10 cellular contexts compared by ENCODE assay signal in the genomic region with DNA sequence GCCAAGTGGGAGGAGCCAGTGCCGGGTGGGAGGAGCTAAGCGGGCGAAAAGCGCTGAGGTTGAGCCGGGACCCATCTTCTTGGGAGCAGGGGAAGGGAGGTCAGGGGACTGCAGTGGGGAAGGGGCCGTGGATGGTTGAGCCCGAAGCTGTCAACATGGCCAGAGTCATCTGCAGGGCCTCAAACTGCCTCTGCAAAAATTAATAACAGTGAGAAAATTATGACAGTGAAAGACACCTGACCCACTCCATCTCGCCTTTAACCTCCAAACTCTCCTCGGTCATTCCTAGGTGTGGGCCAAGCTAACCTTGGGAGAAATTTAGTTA. TPM values are rescaled to one million over a fixed set of nuclear protein-coding genes. Genes with fewer than 3 reads are reported as not detected.
DNase-seq lines count a peak whose midpoint lies in the region; ATAC-seq, FAIRE-seq and TF ChIP-seq lines count a peak whose summit lies in the region.
"Had no signal": no experiment of that assay in that cellular context is flagged by ENCODE, and none has a peak within 500 bp of the region (broad histone marks: within the 10 kb centered on the region; RNA-seq: fewer than 3 reads in every experiment).

No MANE protein-coding gene starts in this region.

- H3K36me3 ChIP-seq in HEK293 (ENCODE audit: control insufficient read depth in 2 of 2, insufficient read depth in 1 of 2, low read length in 2 of 2): no peaks in the 10 kb centered on the region

- H3K4me1 ChIP-seq in HEK293 (ENCODE audit: control insufficient read depth, insufficient read depth, low read length): no peaks in the 10 kb centered on the region

- no peak for FAIRE-seq in HTR-8/SVneo (lab: Jason Lieb, UNC)

- H3K4me1 Mint-ChIP-seq in activated CD8-positive, alpha-beta T cell treated with anti-CD3 and anti-CD28 coated beads, Interleukin-2, amount 10 ng/mL, durations not matched to agents 7 days and 5 days (ENCODE audit: low read depth): peaks cover 28% of the 10 kb centered on the region

- peaks cover 3% of the 10 kb centered on the region for H3K27me3 Mint-ChIP-seq in activated CD8-positive, alpha-beta T cell treated with anti-CD3 and anti-CD28 coated beads, Interleukin-2, amount 10 ng/mL, durations not matched to agents 7 days and 5 days (ENCODE audit: low read depth)

- TF ChIP-seq POLR2A in erythroblast (IDR thresholded peaks at IDR 0.05; ENCODE audit: low read length): no peak

- no peak for TF ChIP-seq CTCF in HEK293 (tag by site-specific recombination; IDR thresholded peaks at IDR 0.05)

- H3K4me3 ChIP-seq in HEK293 (ENCODE audit: low read depth, low read length): peak overlapping the region; percentile 51
- H3K4me3 ChIP-seq in iPS-18c (ENCODE audit: insufficient read depth, low read depth, low read length): peak overlapping the region; percentile 79

- no peak for ATAC-seq in activated CD8-positive, alpha-beta T cell treated with anti-CD3 and anti-CD28 coated beads, Interleukin-2, amount 10 ng/mL, durations not matched to agents 7 days and 5 days

- H3K9me3 Mint-ChIP-seq in activated CD8-positive, alpha-beta T cell treated with anti-CD3 and anti-CD28 coated beads, Interleukin-2, amount 10 ng/mL, durations not matched to agents 7 days and 5 days (ENCODE audit: insufficient read depth): peaks cover 26% of the 10 kb centered on the region

- peak overlapping the region; percentile 91 for H3K27ac Mint-ChIP-seq in activated CD8-positive, alpha-beta T cell treated with anti-CD3 and anti-CD28 coated beads, Interleukin-2, amount 10 ng/mL, durations not matched to agents 7 days and 5 days

- POLR2A ChIA-PET in HEK293 (lab: Yijun Ruan, JAX): interaction anchor here (0.6 to 1.9 kb wide), 22 partner anchors 11 to 821 kb away, joined by 3 to 30 read pairs (median 4); partner anchors contain the start of genes INSR, MBD3L5 and ZNF557
- POLR2A ChIA-PET in activated CD8-positive, alpha-beta T cell treated with anti-CD3 and anti-CD28 coated beads, Interleukin-2, amount 10 ng/mL, durations not matched to agents 7 days and 5 days (lab: Charles Lee): interaction anchor here (0.6 to 1.6 kb wide), 12 partner anchors 18 to 531 kb away, joined by 3 to 23 read pairs (median 3); partner anchors contain the start of gene ZNF557

- H3K9me3 ChIP-seq in HEK293 (ENCODE audit: control insufficient read depth, insufficient read depth, low read depth, low read length): no peaks in the 10 kb centered on the region
- H3K9me3 ChIP-seq in iPS-18c (ENCODE audit: control insufficient read depth, insufficient read depth, low read length): peaks cover 7% of the 10 kb centered on the region

- H3K27ac ChIP-seq in HEK293 (ENCODE audit: extremely low read depth, low read depth, low read length): peak overlapping the region; percentile 89

- H3K4me3 Mint-ChIP-seq in activated CD8-positive, alpha-beta T cell treated with anti-CD3 and anti-CD28 coated beads, Interleukin-2, amount 10 ng/mL, durations not matched to agents 7 days and 5 days: peak overlapping the region; percentile 83

- CTCF ChIA-PET in HEK293 (lab: Yijun Ruan, JAX): interaction anchor here (0.6 to 5.1 kb wide), 9 partner anchors 10 to 1059 kb away, joined by 3 to 70 read pairs (median 3); no protein-coding TSS in a partner anchor
- CTCF ChIA-PET in activated CD8-positive, alpha-beta T cell treated with anti-CD3 and anti-CD28 coated beads, Interleukin-2, amount 10 ng/mL, durations not matched to agents 7 days and 5 days (lab: Charles Lee): interaction anchor here (0.6 to 1.5 kb wide), 12 partner anchors 14 to 581 kb away, joined by 3 to 6 read pairs (median 4); partner anchors contain the start of genes ARHGEF18, TRAPPC5 and ZNF557

- no peak for DNase-seq in activated CD8-positive, alpha-beta T cell treated with anti-CD3 and anti-CD28 coated beads, Interleukin-2, amount 10 ng/mL, durations not matched to agents 7 days and 5 days
- DNase-seq in stimulated activated CD8-positive, alpha-beta memory T cell treated with anti-CD3 and anti-CD28 coated beads, Interleukin-7, amount 100 ng/mL, for 24 hours (ENCODE audit: low read depth): peak; percentile 65
- DNase-seq in SKM-1 (lab: John Stamatoyannopoulos, UW; ENCODE audit: unreplicated experiment): no peak
- no peak for DNase-seq in HTR-8/SVneo (ENCODE audit: insufficient read length, low spot score)
- no peak for DNase-seq in erythroblast (lab: John Stamatoyannopoulos, UW)
- DNase-seq in OCI-M1 (lab: John Stamatoyannopoulos, UW): no peak

- peaks cover 14% of the 10 kb centered on the region for H3K36me3 Mint-ChIP-seq in activated CD8-positive, alpha-beta T cell treated with anti-CD3 and anti-CD28 coated beads, Interleukin-2, amount 10 ng/mL, durations not matched to agents 7 days and 5 days (ENCODE audit: low read depth)

TF ChIP-seq in HEK293, 187 proteins besides CTCF, POLR2A, EP300 and RAD21 (continues in another document):
- TF ChIP-seq, protein P1, sequence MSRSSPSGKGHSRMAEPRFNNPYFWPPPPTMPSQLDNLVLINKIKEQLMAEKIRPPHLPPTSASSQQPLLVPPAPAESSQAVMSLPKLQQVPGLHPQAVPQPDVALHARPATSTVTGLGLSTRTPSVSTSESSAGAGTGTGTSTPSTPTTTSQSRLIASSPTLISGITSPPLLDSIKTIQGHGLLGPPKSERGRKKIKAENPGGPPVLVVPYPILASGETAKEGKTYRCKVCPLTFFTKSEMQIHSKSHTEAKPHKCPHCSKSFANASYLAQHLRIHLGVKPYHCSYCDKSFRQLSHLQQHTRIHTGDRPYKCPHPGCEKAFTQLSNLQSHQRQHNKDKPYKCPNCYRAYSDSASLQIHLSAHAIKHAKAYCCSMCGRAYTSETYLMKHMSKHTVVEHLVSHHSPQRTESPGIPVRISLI (tag by site-specific recombination; IDR thresholded peaks at IDR 0.05): no peak
- TF ChIP-seq ZFP69B (tag by site-specific recombination; IDR thresholded peaks at IDR 0.05): peak; percentile 51; the same call in 1 of the 2 replicates
- TF ChIP-seq HOXD13 (CRISPR knock-in tag; IDR thresholded peaks at IDR 0.05; ENCODE audit: borderline replicate concordance): no peak
- TF ChIP-seq, protein P2, sequence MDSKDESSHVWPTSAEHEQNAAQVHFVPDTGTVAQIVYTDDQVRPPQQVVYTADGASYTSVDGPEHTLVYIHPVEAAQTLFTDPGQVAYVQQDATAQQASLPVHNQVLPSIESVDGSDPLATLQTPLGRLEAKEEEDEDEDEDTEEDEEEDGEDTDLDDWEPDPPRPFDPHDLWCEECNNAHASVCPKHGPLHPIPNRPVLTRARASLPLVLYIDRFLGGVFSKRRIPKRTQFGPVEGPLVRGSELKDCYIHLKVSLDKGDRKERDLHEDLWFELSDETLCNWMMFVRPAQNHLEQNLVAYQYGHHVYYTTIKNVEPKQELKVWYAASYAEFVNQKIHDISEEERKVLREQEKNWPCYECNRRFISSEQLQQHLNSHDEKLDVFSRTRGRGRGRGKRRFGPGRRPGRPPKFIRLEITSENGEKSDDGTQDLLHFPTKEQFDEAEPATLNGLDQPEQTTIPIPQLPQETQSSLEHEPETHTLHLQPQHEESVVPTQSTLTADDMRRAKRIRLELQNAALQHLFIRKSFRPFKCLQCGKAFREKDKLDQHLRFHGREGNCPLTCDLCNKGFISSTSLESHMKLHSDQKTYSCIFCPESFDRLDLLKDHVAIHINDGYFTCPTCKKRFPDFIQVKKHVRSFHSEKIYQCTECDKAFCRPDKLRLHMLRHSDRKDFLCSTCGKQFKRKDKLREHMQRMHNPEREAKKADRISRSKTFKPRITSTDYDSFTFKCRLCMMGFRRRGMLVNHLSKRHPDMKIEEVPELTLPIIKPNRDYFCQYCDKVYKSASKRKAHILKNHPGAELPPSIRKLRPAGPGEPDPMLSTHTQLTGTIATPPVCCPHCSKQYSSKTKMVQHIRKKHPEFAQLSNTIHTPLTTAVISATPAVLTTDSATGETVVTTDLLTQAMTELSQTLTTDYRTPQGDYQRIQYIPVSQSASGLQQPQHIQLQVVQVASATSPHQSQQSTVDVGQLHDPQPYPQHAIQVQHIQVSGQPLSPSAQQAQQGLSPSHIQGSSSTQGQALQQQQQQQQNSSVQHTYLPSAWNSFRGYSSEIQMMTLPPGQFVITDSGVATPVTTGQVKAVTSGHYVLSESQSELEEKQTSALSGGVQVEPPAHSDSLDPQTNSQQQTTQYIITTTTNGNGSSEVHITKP (tag by site-specific recombination; IDR thresholded peaks at IDR 0.05): peak; percentile 87
- TF ChIP-seq, protein P3, sequence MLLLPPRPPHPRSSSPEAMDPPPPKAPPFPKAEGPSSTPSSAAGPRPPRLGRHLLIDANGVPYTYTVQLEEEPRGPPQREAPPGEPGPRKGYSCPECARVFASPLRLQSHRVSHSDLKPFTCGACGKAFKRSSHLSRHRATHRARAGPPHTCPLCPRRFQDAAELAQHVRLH (tag by site-specific recombination; IDR thresholded peaks at IDR 0.05): no peak
- 0 out of 2 replicates have a peak, but pooled peaks have one; percentile 6 for TF ChIP-seq ZNF76 (tag by site-specific recombination; IDR thresholded peaks at IDR 0.05; ENCODE audit: borderline replicate concordance, low read depth)
- no peak for TF ChIP-seq ZBTB7A (tag by site-specific recombination; IDR thresholded peaks at IDR 0.05; ENCODE audit: low read depth)

RNA-seq across cellular contexts. Expression of gene ZNF557, which starts 30.1 kb away (rescaled TPM):
- total RNA-seq in activated CD8-positive, alpha-beta T cell treated with anti-CD3 and anti-CD28 coated beads, Interleukin-2, amount 10 ng/mL, durations not matched to agents 7 days and 5 days: 10 to 100 TPM; 16.5 to 16.7 TPM

RNA-seq across cellular contexts. Expression of gene MBD3L3, which starts 41.1 kb away (rescaled TPM):
- total RNA-seq in activated CD8-positive, alpha-beta T cell treated with anti-CD3 and anti-CD28 coated beads, Interleukin-2, amount 10 ng/mL, durations not matched to agents 7 days and 5 days: not detected
- total RNA-seq: M059J, sciatic nerve had no signal

RNA-seq across cellular contexts. Expression of gene MBD3L2, which starts 50.4 kb away (rescaled TPM):
- total RNA-seq in activated CD8-positive, alpha-beta T cell treated with anti-CD3 and anti-CD28 coated beads, Interleukin-2, amount 10 ng/mL, durations not matched to agents 7 days and 5 days: not detected
- total RNA-seq: M059J, sciatic nerve had no signal

RNA-seq across cellular contexts. Expression of gene MBD3L4, which starts 59.6 kb away (rescaled TPM):
- not detected for total RNA-seq in activated CD8-positive, alpha-beta T cell treated with anti-CD3 and anti-CD28 coated beads, Interleukin-2, amount 10 ng/mL, durations not matched to agents 7 days and 5 days
- total RNA-seq: M059J, sciatic nerve had no signal
